Comparison of ENCODE assay signal across 8 cellular contexts in the genomic region with DNA sequence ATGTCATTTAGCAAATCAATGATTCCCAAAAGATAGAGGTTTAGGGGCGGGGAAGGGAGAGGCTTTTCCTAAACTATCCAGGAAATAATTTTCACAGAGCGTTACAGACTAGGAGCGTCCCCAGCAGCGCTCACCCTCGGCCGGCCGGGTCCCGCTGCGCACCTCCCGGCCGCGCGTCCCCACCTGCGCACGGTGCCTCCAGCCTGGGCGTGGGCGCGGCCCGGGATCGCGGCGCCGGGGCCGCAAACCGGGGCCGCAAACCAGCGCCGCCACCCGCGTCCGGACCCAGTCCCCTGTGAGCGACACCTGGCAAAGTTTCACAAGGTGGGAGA. TPM values are rescaled to one million over a fixed set of nuclear protein-coding genes. Genes with fewer than 3 reads are reported as not detected.
DNase-seq lines count a peak whose midpoint lies in the region; ATAC-seq and TF ChIP-seq lines count a peak whose summit lies in the region.

No MANE protein-coding gene starts in this region.

- no peaks in the 10 kb centered on the region for H3K27me3 ChIP-seq in adipocyte (replicated peaks; ENCODE audit: control insufficient read depth, insufficient read depth, low read length)
- H3K27me3 ChIP-seq in thyroid gland = no peaks in the 10 kb centered on the region

- 0% methylated on average over 3 to 18 of the region's 32 CpGs for WGBS in thyroid gland, 2 donors

- intact Hi-C loops in thyroid gland (cut with DNase I) = no loop called here

- no peaks in the 10 kb centered on the region for H3K9me3 ChIP-seq in adipocyte (ENCODE audit: control insufficient read depth, low read length)
- H3K9me3 ChIP-seq in thyroid gland = no peaks in the 10 kb centered on the region

- H3K9ac ChIP-seq in adipocyte (ENCODE audit: low read length) = peak overlapping the region; percentile 92

- TF ChIP-seq POLR2A in thyroid gland (IDR thresholded peaks at IDR 0.05) = no peak

- peak; percentile 1 for ATAC-seq in GM19328 (IDR thresholded peaks at IDR 0.05; ENCODE audit: unreplicated experiment)
- ATAC-seq in HG03460 (IDR thresholded peaks at IDR 0.05; ENCODE audit: unreplicated experiment) = peak; percentile 3

- H3K4me1 ChIP-seq in adipocyte (ENCODE audit: control insufficient read depth, insufficient read depth, low read length) (peaks cover 25% of the 10 kb centered on the region), thyroid gland (peaks cover 14 to 19% of the 10 kb centered on the region in 2 donors)

- DNase-seq in adipocyte (ENCODE audit: low read depth) (no peak), kidney tubule cell (ENCODE audit: low spot score) (peak; percentile 48), thyroid gland (no peak), HK-2 (ENCODE audit: unreplicated experiment) (no peak)
- no peak for DNase-seq in stimulated activated CD8-positive, alpha-beta memory T cell treated with anti-CD3 and anti-CD28 coated beads, Interleukin-4, amount 100 ng/mL, for 48 hours

- H3K27ac ChIP-seq in C4-2B (peak overlapping the region; percentile 99), thyroid gland (peak overlapping the region; percentile 93 to 100 (median 93))

- H3K4me3 ChIP-seq in adipocyte (ENCODE audit: low read length) = peak overlapping the region; percentile 93
- peak overlapping the region; percentile 74 to 82 (median 75) for H3K4me3 ChIP-seq in thyroid gland (replicated peaks in 1 of 3)

- TF ChIP-seq CTCF in C4-2B (conservative IDR thresholded peaks at IDR 0.05) (no peak), thyroid gland (IDR thresholded peaks at IDR 0.05) (no peak)

- no peaks in the 10 kb centered on the region for H3K36me3 ChIP-seq in adipocyte (ENCODE audit: control insufficient read depth, insufficient read depth, low read length, severe bottlenecking)
- H3K36me3 ChIP-seq in thyroid gland = no peaks in the 10 kb centered on the region

RNA-seq across cellular contexts. Expression of a gene that starts 0.7 kb away (rescaled TPM):
- 10 to 100 TPM; 20.1 to 28.5 (median 24.9) TPM for total RNA-seq in thyroid gland
